Comparison of ENCODE assay signal across 1 cellular context in the genomic region with DNA sequence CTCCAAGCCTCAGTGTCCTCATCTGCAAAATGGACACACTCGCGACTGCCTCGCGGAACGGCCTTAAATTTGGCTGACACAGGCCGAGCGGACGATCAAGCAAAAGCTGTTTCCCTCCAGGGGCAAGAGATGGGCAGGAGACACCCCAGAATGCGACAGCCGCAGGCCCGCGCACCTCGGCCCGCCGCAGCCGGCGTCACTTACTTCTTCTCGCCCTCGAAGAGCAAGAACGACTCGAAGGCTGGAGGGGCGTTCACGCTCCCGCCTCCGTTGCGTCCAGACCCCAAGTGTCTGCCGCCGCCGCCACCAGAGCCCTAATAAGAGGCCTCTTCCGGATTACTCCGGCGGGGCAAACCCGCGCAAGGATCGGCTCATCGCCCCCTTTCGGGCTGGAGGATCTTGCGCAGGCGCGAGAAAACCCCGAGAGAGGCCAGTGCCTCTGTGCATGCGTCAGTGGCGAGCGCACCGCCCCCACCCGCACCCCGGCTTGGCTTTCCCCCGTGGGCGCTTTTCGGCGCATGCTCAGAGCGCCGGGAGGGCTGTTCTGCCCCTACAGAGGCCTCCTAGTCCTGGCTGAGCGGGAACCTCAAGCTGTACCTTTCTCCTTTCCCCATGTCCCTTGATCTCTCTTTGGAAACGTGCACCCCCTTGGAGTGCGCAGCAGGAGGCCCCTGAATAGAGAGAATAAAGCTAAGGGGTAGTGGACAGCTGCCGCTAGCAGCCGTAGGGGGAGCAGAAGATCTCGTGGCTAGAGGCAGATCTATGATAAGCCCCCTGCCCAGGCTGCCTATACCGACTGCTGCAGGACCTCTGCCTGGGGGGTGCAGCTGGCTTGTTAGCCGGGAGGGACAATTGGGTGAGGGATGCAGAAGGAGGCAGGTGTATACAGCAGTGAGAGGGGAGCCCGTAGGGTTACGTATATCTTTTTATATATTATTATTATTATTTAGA.
TF ChIP-seq lines count a peak whose summit lies in the region.
"Not testable (repeated sequence)": the region's sequence is repeated elsewhere in the genome, so short reads cannot be mapped to it uniquely, and the experiment has no call there.

No MANE protein-coding gene starts in this region.

TF ChIP-seq in HepG2, 621 proteins besides CTCF, POLR2A, EP300 and RAD21 (continued from another document and continues in another):
- TF ChIP-seq, protein P1, sequence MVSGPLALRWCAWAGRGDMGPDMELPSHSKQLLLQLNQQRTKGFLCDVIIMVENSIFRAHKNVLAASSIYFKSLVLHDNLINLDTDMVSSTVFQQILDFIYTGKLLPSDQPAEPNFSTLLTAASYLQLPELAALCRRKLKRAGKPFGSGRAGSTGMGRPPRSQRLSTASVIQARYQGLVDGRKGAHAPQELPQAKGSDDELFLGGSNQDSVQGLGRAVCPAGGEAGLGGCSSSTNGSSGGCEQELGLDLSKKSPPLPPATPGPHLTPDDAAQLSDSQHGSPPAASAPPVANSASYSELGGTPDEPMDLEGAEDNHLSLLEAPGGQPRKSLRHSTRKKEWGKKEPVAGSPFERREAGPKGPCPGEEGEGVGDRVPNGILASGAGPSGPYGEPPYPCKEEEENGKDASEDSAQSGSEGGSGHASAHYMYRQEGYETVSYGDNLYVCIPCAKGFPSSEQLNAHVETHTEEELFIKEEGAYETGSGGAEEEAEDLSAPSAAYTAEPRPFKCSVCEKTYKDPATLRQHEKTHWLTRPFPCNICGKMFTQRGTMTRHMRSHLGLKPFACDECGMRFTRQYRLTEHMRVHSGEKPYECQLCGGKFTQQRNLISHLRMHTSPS (CRISPR knock-in tag; IDR thresholded peaks at IDR 0.05; ENCODE audit: low read depth), result 0 out of 2 replicates have a peak, but pooled peaks have one; percentile 22
- TF ChIP-seq, protein P2, sequence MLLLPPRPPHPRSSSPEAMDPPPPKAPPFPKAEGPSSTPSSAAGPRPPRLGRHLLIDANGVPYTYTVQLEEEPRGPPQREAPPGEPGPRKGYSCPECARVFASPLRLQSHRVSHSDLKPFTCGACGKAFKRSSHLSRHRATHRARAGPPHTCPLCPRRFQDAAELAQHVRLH (CRISPR knock-in tag; IDR thresholded peaks at IDR 0.05; ENCODE audit: borderline replicate concordance, low read depth), result peak; percentile 77; the same call in 1 of the 2 replicates
- TF ChIP-seq BCL6 (CRISPR knock-in tag; IDR thresholded peaks at IDR 0.05) (peak; percentile 45; the same call in 1 of the 2 replicates), ZNF331 (CRISPR knock-in tag; IDR thresholded peaks at IDR 0.05) (peak; percentile 81; the same call in 1 of the 2 replicates), MIER2 (CRISPR knock-in tag; IDR thresholded peaks at IDR 0.05) (0 out of 2 replicates have a peak, but pooled peaks have one; percentile 16), FOXP1 (CRISPR knock-in tag; IDR thresholded peaks at IDR 0.05) (0 out of 2 replicates have a peak, but pooled peaks have one; percentile 8), ZSCAN30 (CRISPR knock-in tag; IDR thresholded peaks at IDR 0.05) (0 out of 2 replicates have a peak, but pooled peaks have one; percentile 50), TOPORS (CRISPR knock-in tag; IDR thresholded peaks at IDR 0.05) (peak; percentile 72; the same call in 1 of the 2 replicates), CBFB (CRISPR knock-in tag; IDR thresholded peaks at IDR 0.05) (peak; percentile 65; the same call in 1 of the 2 replicates), ZNF614 (CRISPR knock-in tag; IDR thresholded peaks at IDR 0.05; ENCODE audit: borderline replicate concordance) (peak; percentile 68; the same call in 1 of the 2 replicates), ELF1 (CRISPR knock-in tag; IDR thresholded peaks at IDR 0.05) (peak; percentile 93), HNRNPLL (IDR thresholded peaks at IDR 0.05; ENCODE audit: low read depth, low read length, poor library complexity, severe bottlenecking) (peak; percentile 60), NFYC (CRISPR knock-in tag; IDR thresholded peaks at IDR 0.05) (0 out of 2 replicates have a peak, but pooled peaks have one; percentile 34), MYNN (CRISPR knock-in tag; IDR thresholded peaks at IDR 0.05; ENCODE audit: low read depth) (0 out of 2 replicates have a peak, but pooled peaks have one; percentile 52), ZFY (CRISPR knock-in tag; IDR thresholded peaks at IDR 0.05) (peak; percentile 81), ZNF615 (CRISPR knock-in tag; IDR thresholded peaks at IDR 0.05; ENCODE audit: borderline replicate concordance) (0 out of 2 replicates have a peak, but pooled peaks have one; percentile 51), ZNF788 (CRISPR knock-in tag; IDR thresholded peaks at IDR 0.05; ENCODE audit: borderline replicate concordance) (peak; percentile 86; the same call in 1 of the 2 replicates), ZNF317 (CRISPR knock-in tag; IDR thresholded peaks at IDR 0.05) (peak; percentile 65; the same call in 1 of the 2 replicates), ARNTL (CRISPR knock-in tag; IDR thresholded peaks at IDR 0.05) (peak; percentile 46; the same call in 1 of the 2 replicates), ZNF160 (CRISPR knock-in tag; IDR thresholded peaks at IDR 0.05) (peak; percentile 41; the same call in 1 of the 2 replicates), ZNF776 (CRISPR knock-in tag; IDR thresholded peaks at IDR 0.05) (0 out of 2 replicates have a peak, but pooled peaks have one; percentile 27), TAF1 (CRISPR knock-in tag; IDR thresholded peaks at IDR 0.05) (peak; percentile 87), YEATS4 (CRISPR knock-in tag; IDR thresholded peaks at IDR 0.05; ENCODE audit: borderline replicate concordance) (peak; percentile 76; the same call in 1 of the 2 replicates), MXD4 (CRISPR knock-in tag; IDR thresholded peaks at IDR 0.05) (peak; percentile 93), HDAC1 (CRISPR knock-in tag; IDR thresholded peaks at IDR 0.05) (peak; percentile 87), RXRB (CRISPR knock-in tag; IDR thresholded peaks at IDR 0.05; ENCODE audit: borderline replicate concordance) (peak; percentile 67), ZNF891 (CRISPR knock-in tag; IDR thresholded peaks at IDR 0.05) (peak; percentile 41; the same call in 1 of the 2 replicates), ZNF263 (CRISPR knock-in tag; IDR thresholded peaks at IDR 0.05) (peak; percentile 14; the same call in 1 of the 2 replicates), RBFOX2 (IDR thresholded peaks at IDR 0.05; ENCODE audit: low read depth, low read length) (peak; percentile 85), ZNF709 (CRISPR knock-in tag; IDR thresholded peaks at IDR 0.05) (peak; percentile 80; the same call in 1 of the 2 replicates), ERF (CRISPR knock-in tag; IDR thresholded peaks at IDR 0.05) (peak; percentile 94), ZNF501 (CRISPR knock-in tag; IDR thresholded peaks at IDR 0.05) (peak; percentile 58; the same call in 1 of the 2 replicates), ZMAT3 (CRISPR knock-in tag; conservative IDR thresholded peaks at IDR 0.05) (0 out of 2 replicates have a peak, but pooled peaks have one; percentile 38), BORCS8-MEF2B (CRISPR knock-in tag; IDR thresholded peaks at IDR 0.05) (peak; percentile 83)
- not testable (repeated sequence) for TF ChIP-seq FOXP1 (IDR thresholded peaks at IDR 0.05)
- TF ChIP-seq, protein P3, sequence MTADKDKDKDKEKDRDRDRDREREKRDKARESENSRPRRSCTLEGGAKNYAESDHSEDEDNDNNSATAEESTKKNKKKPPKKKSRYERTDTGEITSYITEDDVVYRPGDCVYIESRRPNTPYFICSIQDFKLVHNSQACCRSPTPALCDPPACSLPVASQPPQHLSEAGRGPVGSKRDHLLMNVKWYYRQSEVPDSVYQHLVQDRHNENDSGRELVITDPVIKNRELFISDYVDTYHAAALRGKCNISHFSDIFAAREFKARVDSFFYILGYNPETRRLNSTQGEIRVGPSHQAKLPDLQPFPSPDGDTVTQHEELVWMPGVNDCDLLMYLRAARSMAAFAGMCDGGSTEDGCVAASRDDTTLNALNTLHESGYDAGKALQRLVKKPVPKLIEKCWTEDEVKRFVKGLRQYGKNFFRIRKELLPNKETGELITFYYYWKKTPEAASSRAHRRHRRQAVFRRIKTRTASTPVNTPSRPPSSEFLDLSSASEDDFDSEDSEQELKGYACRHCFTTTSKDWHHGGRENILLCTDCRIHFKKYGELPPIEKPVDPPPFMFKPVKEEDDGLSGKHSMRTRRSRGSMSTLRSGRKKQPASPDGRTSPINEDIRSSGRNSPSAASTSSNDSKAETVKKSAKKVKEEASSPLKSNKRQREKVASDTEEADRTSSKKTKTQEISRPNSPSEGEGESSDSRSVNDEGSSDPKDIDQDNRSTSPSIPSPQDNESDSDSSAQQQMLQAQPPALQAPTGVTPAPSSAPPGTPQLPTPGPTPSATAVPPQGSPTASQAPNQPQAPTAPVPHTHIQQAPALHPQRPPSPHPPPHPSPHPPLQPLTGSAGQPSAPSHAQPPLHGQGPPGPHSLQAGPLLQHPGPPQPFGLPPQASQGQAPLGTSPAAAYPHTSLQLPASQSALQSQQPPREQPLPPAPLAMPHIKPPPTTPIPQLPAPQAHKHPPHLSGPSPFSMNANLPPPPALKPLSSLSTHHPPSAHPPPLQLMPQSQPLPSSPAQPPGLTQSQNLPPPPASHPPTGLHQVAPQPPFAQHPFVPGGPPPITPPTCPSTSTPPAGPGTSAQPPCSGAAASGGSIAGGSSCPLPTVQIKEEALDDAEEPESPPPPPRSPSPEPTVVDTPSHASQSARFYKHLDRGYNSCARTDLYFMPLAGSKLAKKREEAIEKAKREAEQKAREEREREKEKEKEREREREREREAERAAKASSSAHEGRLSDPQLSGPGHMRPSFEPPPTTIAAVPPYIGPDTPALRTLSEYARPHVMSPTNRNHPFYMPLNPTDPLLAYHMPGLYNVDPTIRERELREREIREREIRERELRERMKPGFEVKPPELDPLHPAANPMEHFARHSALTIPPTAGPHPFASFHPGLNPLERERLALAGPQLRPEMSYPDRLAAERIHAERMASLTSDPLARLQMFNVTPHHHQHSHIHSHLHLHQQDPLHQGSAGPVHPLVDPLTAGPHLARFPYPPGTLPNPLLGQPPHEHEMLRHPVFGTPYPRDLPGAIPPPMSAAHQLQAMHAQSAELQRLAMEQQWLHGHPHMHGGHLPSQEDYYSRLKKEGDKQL (CRISPR knock-in tag; IDR thresholded peaks at IDR 0.05; ENCODE audit: low read depth), result peak; percentile 52; the same call in 1 of the 2 replicates
- TF ChIP-seq, protein P4, sequence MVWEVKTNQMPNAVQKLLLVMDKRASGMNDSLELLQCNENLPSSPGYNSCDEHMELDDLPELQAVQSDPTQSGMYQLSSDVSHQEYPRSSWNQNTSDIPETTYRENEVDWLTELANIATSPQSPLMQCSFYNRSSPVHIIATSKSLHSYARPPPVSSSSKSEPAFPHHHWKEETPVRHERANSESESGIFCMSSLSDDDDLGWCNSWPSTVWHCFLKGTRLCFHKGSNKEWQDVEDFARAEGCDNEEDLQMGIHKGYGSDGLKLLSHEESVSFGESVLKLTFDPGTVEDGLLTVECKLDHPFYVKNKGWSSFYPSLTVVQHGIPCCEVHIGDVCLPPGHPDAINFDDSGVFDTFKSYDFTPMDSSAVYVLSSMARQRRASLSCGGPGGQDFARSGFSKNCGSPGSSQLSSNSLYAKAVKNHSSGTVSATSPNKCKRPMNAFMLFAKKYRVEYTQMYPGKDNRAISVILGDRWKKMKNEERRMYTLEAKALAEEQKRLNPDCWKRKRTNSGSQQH (CRISPR knock-in tag; IDR thresholded peaks at IDR 0.05; ENCODE audit: low read depth), result peak; percentile 34; the same call in 1 of the 2 replicates
- TF ChIP-seq, protein P5, sequence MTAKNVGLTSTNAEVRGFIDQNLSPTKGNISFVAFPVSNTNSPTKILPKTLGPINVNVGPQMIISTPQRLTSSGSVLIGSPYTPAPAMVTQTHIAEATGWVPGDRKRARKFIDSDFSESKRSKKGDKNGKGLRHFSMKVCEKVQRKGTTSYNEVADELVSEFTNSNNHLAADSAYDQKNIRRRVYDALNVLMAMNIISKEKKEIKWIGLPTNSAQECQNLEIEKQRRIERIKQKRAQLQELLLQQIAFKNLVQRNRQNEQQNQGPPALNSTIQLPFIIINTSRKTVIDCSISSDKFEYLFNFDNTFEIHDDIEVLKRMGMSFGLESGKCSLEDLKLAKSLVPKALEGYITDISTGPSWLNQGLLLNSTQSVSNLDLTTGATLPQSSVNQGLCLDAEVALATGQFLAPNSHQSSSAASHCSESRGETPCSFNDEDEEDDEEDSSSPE (CRISPR knock-in tag; IDR thresholded peaks at IDR 0.05), result peak; percentile 79
- TF ChIP-seq, protein P6, sequence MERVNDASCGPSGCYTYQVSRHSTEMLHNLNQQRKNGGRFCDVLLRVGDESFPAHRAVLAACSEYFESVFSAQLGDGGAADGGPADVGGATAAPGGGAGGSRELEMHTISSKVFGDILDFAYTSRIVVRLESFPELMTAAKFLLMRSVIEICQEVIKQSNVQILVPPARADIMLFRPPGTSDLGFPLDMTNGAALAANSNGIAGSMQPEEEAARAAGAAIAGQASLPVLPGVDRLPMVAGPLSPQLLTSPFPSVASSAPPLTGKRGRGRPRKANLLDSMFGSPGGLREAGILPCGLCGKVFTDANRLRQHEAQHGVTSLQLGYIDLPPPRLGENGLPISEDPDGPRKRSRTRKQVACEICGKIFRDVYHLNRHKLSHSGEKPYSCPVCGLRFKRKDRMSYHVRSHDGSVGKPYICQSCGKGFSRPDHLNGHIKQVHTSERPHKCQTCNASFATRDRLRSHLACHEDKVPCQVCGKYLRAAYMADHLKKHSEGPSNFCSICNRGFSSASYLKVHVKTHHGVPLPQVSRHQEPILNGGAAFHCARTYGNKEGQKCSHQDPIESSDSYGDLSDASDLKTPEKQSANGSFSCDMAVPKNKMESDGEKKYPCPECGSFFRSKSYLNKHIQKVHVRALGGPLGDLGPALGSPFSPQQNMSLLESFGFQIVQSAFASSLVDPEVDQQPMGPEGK (CRISPR knock-in tag; IDR thresholded peaks at IDR 0.05), result peak; percentile 70
- TF ChIP-seq, protein P7, sequence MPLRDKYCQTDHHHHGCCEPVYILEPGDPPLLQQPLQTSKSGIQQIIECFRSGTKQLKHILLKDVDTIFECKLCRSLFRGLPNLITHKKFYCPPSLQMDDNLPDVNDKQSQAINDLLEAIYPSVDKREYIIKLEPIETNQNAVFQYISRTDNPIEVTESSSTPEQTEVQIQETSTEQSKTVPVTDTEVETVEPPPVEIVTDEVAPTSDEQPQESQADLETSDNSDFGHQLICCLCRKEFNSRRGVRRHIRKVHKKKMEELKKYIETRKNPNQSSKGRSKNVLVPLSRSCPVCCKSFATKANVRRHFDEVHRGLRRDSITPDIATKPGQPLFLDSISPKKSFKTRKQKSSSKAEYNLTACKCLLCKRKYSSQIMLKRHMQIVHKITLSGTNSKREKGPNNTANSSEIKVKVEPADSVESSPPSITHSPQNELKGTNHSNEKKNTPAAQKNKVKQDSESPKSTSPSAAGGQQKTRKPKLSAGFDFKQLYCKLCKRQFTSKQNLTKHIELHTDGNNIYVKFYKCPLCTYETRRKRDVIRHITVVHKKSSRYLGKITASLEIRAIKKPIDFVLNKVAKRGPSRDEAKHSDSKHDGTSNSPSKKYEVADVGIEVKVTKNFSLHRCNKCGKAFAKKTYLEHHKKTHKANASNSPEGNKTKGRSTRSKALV (CRISPR knock-in tag; IDR thresholded peaks at IDR 0.05), result 0 out of 2 replicates have a peak, but pooled peaks have one; percentile 52
- TF ChIP-seq, protein P8, sequence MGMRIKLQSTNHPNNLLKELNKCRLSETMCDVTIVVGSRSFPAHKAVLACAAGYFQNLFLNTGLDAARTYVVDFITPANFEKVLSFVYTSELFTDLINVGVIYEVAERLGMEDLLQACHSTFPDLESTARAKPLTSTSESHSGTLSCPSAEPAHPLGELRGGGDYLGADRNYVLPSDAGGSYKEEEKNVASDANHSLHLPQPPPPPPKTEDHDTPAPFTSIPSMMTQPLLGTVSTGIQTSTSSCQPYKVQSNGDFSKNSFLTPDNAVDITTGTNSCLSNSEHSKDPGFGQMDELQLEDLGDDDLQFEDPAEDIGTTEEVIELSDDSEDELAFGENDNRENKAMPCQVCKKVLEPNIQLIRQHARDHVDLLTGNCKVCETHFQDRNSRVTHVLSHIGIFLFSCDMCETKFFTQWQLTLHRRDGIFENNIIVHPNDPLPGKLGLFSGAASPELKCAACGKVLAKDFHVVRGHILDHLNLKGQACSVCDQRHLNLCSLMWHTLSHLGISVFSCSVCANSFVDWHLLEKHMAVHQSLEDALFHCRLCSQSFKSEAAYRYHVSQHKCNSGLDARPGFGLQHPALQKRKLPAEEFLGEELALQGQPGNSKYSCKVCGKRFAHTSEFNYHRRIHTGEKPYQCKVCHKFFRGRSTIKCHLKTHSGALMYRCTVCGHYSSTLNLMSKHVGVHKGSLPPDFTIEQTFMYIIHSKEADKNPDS (CRISPR knock-in tag; IDR thresholded peaks at IDR 0.05), result peak; percentile 71; the same call in 1 of the 2 replicates
